Comparison of ENCODE assay signal across 8 cellular contexts in the genomic region with DNA sequence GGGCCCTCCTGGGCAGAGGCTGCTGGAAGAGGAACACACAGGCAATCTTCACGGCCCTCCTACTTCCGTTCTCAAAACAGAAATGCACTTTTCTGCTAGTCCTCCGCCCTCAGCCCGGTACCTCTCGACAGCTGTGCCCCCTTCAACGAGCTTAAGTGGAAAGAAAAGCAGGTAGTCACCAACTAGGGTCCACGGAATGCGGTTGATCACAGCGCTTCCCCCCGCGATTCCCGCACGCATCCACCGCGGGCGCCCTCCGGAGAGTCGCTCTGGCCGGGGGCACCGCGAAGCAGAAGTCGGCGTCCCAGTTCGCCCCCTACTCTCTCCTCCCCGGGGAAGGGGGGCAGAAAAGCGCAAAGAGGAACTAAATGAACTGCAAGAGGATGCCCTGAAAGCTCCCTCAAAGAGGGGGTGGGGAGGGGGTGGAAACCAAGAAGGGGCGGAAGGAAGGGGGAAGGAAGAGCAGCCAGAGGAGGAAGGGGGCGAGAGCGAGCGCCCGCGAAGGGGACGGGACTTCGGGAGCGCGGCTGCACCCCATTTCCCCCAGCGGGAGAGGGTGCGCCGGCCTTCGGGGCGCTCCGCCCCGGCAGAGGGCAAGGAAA. TPM values are rescaled to one million over a fixed set of nuclear protein-coding genes. Genes with fewer than 3 reads are reported as not detected.
DNase-seq lines count a peak whose midpoint lies in the region; ATAC-seq and TF ChIP-seq lines count a peak whose summit lies in the region.

No MANE protein-coding gene starts in this region.

- H2AFZ ChIP-seq in hepatocyte = peak overlapping the region; percentile 50

- peaks cover 49% of the 10 kb centered on the region for H3K79me2 ChIP-seq in hepatocyte

- no peaks in the 10 kb centered on the region for H3K9me3 Mint-ChIP-seq in CD4-positive, alpha-beta T cell
- H3K9me3 Mint-ChIP-seq in IgD-negative memory B cell = no peaks in the 10 kb centered on the region

- H4K20me1 ChIP-seq in hepatocyte (ENCODE audit: insufficient read depth, poor library complexity, severe bottlenecking) = peaks cover 24% of the 10 kb centered on the region

- no peak for TF ChIP-seq CTCF in CD4-positive, alpha-beta T cell (IDR thresholded peaks at IDR 0.05)
- no peak for TF ChIP-seq CTCF in ascending aorta (IDR thresholded peaks at IDR 0.05)
- no peak for TF ChIP-seq CTCF in hepatocyte (IDR thresholded peaks at IDR 0.05; ENCODE audit: poor library complexity)
- TF ChIP-seq CTCF in sigmoid colon (IDR thresholded peaks at IDR 0.05) = no peak

- peak; percentile 11 to 49 (median 26) for DNase-seq in CD4-positive, alpha-beta T cell
- DNase-seq in T-helper 17 cell (peak; percentile 24 to 51 (median 41)), ascending aorta (ENCODE audit: low spot score in 2 of 2) (peak in 1 of 2 donors; percentile 68), hepatocyte (ENCODE audit: low spot score) (peak; percentile 56), sigmoid colon (peak; percentile 73)

- H3K4me1 Mint-ChIP-seq in CD4-positive, alpha-beta T cell (ENCODE audit: low read depth) = peaks cover 69% of the 10 kb centered on the region
- H3K4me1 Mint-ChIP-seq in IgD-negative memory B cell (peaks cover 40 to 46% (median 40%) of the 10 kb centered on the region in 3 donors), T-helper 17 cell (peaks cover 34% of the 10 kb centered on the region)

- peak; percentile 13 for ATAC-seq in CD4-positive, alpha-beta T cell (ENCODE audit: poor library complexity)
- ATAC-seq in GM19455 (IDR thresholded peaks at IDR 0.05; ENCODE audit: unreplicated experiment) (peak; percentile 12), T-helper 17 cell (peak; percentile 2), HG03565 (IDR thresholded peaks at IDR 0.05; ENCODE audit: unreplicated experiment) (no peak)

- no peaks in the 10 kb centered on the region for H3K27me3 ChIP-seq in CD4-positive, alpha-beta T cell (ENCODE audit: control insufficient read depth, insufficient read depth, low read length)
- H3K27me3 ChIP-seq in ascending aorta = no peaks in the 10 kb centered on the region
- no peaks in the 10 kb centered on the region for H3K27me3 ChIP-seq in hepatocyte
- no peaks in the 10 kb centered on the region for H3K27me3 ChIP-seq in sigmoid colon

- peak overlapping the region; percentile 93 for H3K27ac Mint-ChIP-seq in CD4-positive, alpha-beta T cell
- peak overlapping the region; percentile 96 to 98 (median 96) for H3K27ac Mint-ChIP-seq in IgD-negative memory B cell
- peak overlapping the region; percentile 86 for H3K27ac Mint-ChIP-seq in T-helper 17 cell

- intact Hi-C loops in CD4-positive, alpha-beta T cell (cut with DNase I, micrococcal nuclease) = loop anchor here (2.0 to 10.0 kb wide), 6 partner anchors 17 to 769 kb away; a partner anchor contains a TSS
- intact Hi-C loops in ascending aorta (cut with DNase I) = loop anchor here (2.0 to 5.0 kb wide), 5 partner anchors 675 to 1855 kb away; a partner anchor contains a TSS
- intact Hi-C loops in sigmoid colon (cut with DNase I) = loop anchor here (5.0 kb wide), 4 partner anchors 80 to 760 kb away; a partner anchor contains a TSS

- peak overlapping the region; percentile 98 for H3K4me3 Mint-ChIP-seq in CD4-positive, alpha-beta T cell
- H3K4me3 Mint-ChIP-seq in IgD-negative memory B cell (peak overlapping the region; percentile 93 to 98 (median 98)), T-helper 17 cell (peak overlapping the region; percentile 97)

- peak overlapping the region; percentile 86 for H3K4me2 ChIP-seq in hepatocyte

- no peaks in the 10 kb centered on the region for H3K9me2 ChIP-seq in hepatocyte (replicated peaks; ENCODE audit: insufficient read depth)

- POLR2A ChIA-PET in CD4-positive, alpha-beta T cell (lab: Charles Lee) = interaction anchor here (0.6 to 5.2 kb wide), 20 partner anchors 9 to 770 kb away, joined by 3 to 20 read pairs (median 4); a partner anchor contains a TSS

- H3K4me1 ChIP-seq in ascending aorta = peaks cover 0 to 8% of the 10 kb centered on the region in 2 donors
- peaks cover 12% of the 10 kb centered on the region for H3K4me1 ChIP-seq in hepatocyte (ENCODE audit: insufficient read depth)
- peaks cover 0 to 34% (median 19%) of the 10 kb centered on the region in 4 donors for H3K4me1 ChIP-seq in sigmoid colon

- no peak for TF ChIP-seq EP300 in sigmoid colon (IDR thresholded peaks at IDR 0.05)

- H3K9me3 ChIP-seq in CD4-positive, alpha-beta T cell (ENCODE audit: control insufficient read depth, low read length) = no peaks in the 10 kb centered on the region
- H3K9me3 ChIP-seq in T-helper 17 cell (ENCODE audit: control insufficient read depth, low read length, poor library complexity, severe bottlenecking) (no peaks in the 10 kb centered on the region), ascending aorta (no peaks in the 10 kb centered on the region), hepatocyte (ENCODE audit: low read depth) (no peaks in the 10 kb centered on the region), sigmoid colon (no peaks in the 10 kb centered on the region)

- H3K4me3 ChIP-seq in ascending aorta = peak overlapping the region; percentile 84 to 89
- peak overlapping the region; percentile 78 for H3K4me3 ChIP-seq in hepatocyte
- peak overlapping the region; percentile 83 to 100 (median 90) for H3K4me3 ChIP-seq in sigmoid colon

- no peaks in the 10 kb centered on the region for H3K27me3 Mint-ChIP-seq in CD4-positive, alpha-beta T cell
- H3K27me3 Mint-ChIP-seq in IgD-negative memory B cell (no peaks in the 10 kb centered on the region), T-helper 17 cell (no peaks in the 10 kb centered on the region)

- no peaks in the 10 kb centered on the region for H3K36me3 ChIP-seq in ascending aorta
- no peaks in the 10 kb centered on the region for H3K36me3 ChIP-seq in hepatocyte (replicated peaks; ENCODE audit: insufficient read depth, low read depth)
- H3K36me3 ChIP-seq in sigmoid colon = no peaks in the 10 kb centered on the region

- no peak for TF ChIP-seq POLR2A in sigmoid colon (IDR thresholded peaks at IDR 0.05)

- peak overlapping the region; percentile 85 for H3K27ac ChIP-seq in CD4-positive, alpha-beta T cell (ENCODE audit: low read depth, low read length)
- H3K27ac ChIP-seq in ascending aorta (peak overlapping the region; percentile 89 to 92), hepatocyte (peak overlapping the region; percentile 92), sigmoid colon (peak overlapping the region; percentile 91 to 99 (median 96))

- CTCF ChIA-PET in CD4-positive, alpha-beta T cell (lab: Charles Lee) = interaction anchor here (1.2 to 2.5 kb wide), 3 partner anchors 10 to 171 kb away, joined by 3 to 12 read pairs (median 3); a partner anchor contains a TSS

- peaks cover 16% of the 10 kb centered on the region for H3K36me3 Mint-ChIP-seq in CD4-positive, alpha-beta T cell (ENCODE audit: low read depth)
- H3K36me3 Mint-ChIP-seq in IgD-negative memory B cell (no peaks in the 10 kb centered on the region), T-helper 17 cell (ENCODE audit: low read depth) (no peaks in the 10 kb centered on the region)

- WGBS in hepatocyte (ENCODE audit: low lambda C conversion rate, missing lambda C conversion rate) = 0% methylated on average over 24 of the region's 43 CpGs
- WGBS in sigmoid colon, 2 donors = 0% methylated on average over 43 of the region's 43 CpGs

RNA-seq across cellular contexts. Expression of a gene that starts 0.7 kb away (rescaled TPM):
- 10 to 100 TPM; 50.7 to 51.4 TPM for total RNA-seq in CD4-positive, alpha-beta T cell
- polyA plus RNA-seq in IgD-negative memory B cell (71.3 TPM), hepatocyte (27.0 and 39.2 TPM in 2 replicates), sigmoid colon (10 to 100 TPM; 12.0 to 15.6 (median 14.3) TPM)
- total RNA-seq in T-helper 17 cell (10 to 100 TPM; 78.6 to 85.8 TPM), ascending aorta (20.4 TPM), hepatocyte (41.8 and 47.4 TPM in 2 replicates), sigmoid colon (10 to 100 TPM; 28.0 to 57.1 (median 44.4) TPM)
